Comparison of ENCODE assay signal across 8 cellular contexts in the genomic region with DNA sequence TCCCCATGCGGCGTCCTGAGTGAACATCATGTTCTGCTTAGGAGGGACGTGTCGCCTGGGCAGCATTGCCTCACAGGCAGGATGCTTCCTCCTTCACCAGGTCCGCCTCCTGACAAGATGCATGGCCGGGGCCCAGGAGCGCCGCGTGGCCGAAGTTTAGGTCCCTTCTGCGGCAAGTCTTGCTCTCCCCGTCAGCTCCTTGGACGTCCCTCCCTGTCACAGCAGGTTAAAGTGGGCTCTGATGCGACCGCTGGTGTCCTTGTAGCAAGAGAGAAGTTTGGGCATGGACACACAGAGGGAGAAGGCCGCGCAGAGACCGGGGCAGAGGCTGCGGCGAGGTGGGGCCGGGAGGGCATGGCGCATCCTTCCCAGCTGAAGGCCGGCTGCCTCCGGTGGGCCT.
"Had no signal": no experiment of that assay in that cellular context is flagged by ENCODE, and none has a peak within 500 bp of the region (broad histone marks: within the 10 kb centered on the region; RNA-seq: fewer than 3 reads in every experiment).

No MANE protein-coding gene starts in this region.

- H3K36me3 ChIP-seq: HAP-1 had no signal

- H3K27ac ChIP-seq: GM23248 had no signal

- H3K4me3 ChIP-seq: GM23248, GM23338, HAP-1 had no signal

- DNase-seq: GM23248, GOT3, H7, H9, HCEC 1CT, HFFc6 had no signal

- H3K9ac ChIP-seq: GM23248 had no signal

- H3K4me2 ChIP-seq: GM23338 had no signal

- H3K9me3 ChIP-seq: HAP-1 had no signal

- H2AFZ ChIP-seq: GM23248, GM23338 had no signal

- H3K4me1 ChIP-seq: HAP-1 had no signal
